Comparison of ENCODE assay signal across 8 cellular contexts in genomic region chr2:98012561-98012979, GRCh38. TPM values are rescaled to one million over a fixed set of nuclear protein-coding genes. Genes with fewer than 3 reads are reported as not detected.
DNase-seq lines count a peak whose midpoint lies in the region; ATAC-seq and TF ChIP-seq lines count a peak whose summit lies in the region.

No MANE protein-coding gene starts in this region.

- BruUV-seq in mammary epithelial cell (replicated peaks; lab: Mats Ljungman, UMichigan) = no TSS peak

- no peak overlapping the region for H3K4me3 Mint-ChIP-seq in activated naive CD4-positive, alpha-beta T cell treated with anti-CD3 and anti-CD28 coated beads, Interleukin-2, amount 10 ng/mL, durations not matched to agents 7 days and 5 days
- H3K4me3 Mint-ChIP-seq in stimulated activated memory B cell treated with anti-CD40 and anti-IgM and Interleukin-4, amounts not matched to agents 10 μg/mL and 1 μg/mL and 100 μg/mL, for 72 hours = peak overlapping the region; percentile 30

- WGBS in mammary epithelial cell (ENCODE audit: low coverage, missing lambda C conversion rate) = 100% methylated on average over 3 of the region's 3 CpGs

- no peaks in the 10 kb centered on the region for H3K27me3 Mint-ChIP-seq in activated naive CD4-positive, alpha-beta T cell treated with anti-CD3 and anti-CD28 coated beads, Interleukin-2, amount 10 ng/mL, durations not matched to agents 7 days and 5 days
- no peaks in the 10 kb centered on the region for H3K27me3 Mint-ChIP-seq in stimulated activated memory B cell treated with anti-CD40 and anti-IgM and Interleukin-4, amounts not matched to agents 10 μg/mL and 1 μg/mL and 100 μg/mL, for 72 hours

- no peak overlapping the region for H3K27ac Mint-ChIP-seq in activated naive CD4-positive, alpha-beta T cell treated with anti-CD3 and anti-CD28 coated beads, Interleukin-2, amount 10 ng/mL, durations not matched to agents 7 days and 5 days
- peak overlapping the region; percentile 81 for H3K27ac Mint-ChIP-seq in stimulated activated memory B cell treated with anti-CD40 and anti-IgM and Interleukin-4, amounts not matched to agents 10 μg/mL and 1 μg/mL and 100 μg/mL, for 72 hours

- H3K9me3 ChIP-seq in mammary epithelial cell (replicated peaks; ENCODE audit: insufficient read depth, low read length) = no peaks in the 10 kb centered on the region

- no peaks in the 10 kb centered on the region for H3K9me3 Mint-ChIP-seq in activated naive CD4-positive, alpha-beta T cell treated with anti-CD3 and anti-CD28 coated beads, Interleukin-2, amount 10 ng/mL, durations not matched to agents 7 days and 5 days
- no peaks in the 10 kb centered on the region for H3K9me3 Mint-ChIP-seq in stimulated activated memory B cell treated with anti-CD40 and anti-IgM and Interleukin-4, amounts not matched to agents 10 μg/mL and 1 μg/mL and 100 μg/mL, for 72 hours

- no peak overlapping the region for H3K27ac ChIP-seq in mammary epithelial cell (ENCODE audit: insufficient read depth, low read depth, low read length)

- in situ Hi-C loops in mammary epithelial cell (cut with MboI; ENCODE audit: low sequenced_read_pairs in 2 of 2) = no loop called here

- dilution Hi-C loops in mammary epithelial cell (cut with HindIII; ENCODE audit: low sequenced_read_pairs) = no loop called here

- H3K4me2 ChIP-seq in mammary epithelial cell (ENCODE audit: insufficient read depth, low read depth, low read length) = no peak overlapping the region

- no peaks in the 10 kb centered on the region for H4K20me1 ChIP-seq in mammary epithelial cell (ENCODE audit: insufficient read depth, low read length)

- intact Hi-C loops in mammary epithelial cell (cut with micrococcal nuclease) = no loop called here

- no peak overlapping the region for H3K9ac ChIP-seq in mammary epithelial cell (ENCODE audit: insufficient read depth, low read length)

- no peaks in the 10 kb centered on the region for H3K79me2 ChIP-seq in mammary epithelial cell (ENCODE audit: insufficient read depth, low read length)

- no peak overlapping the region for H3K4me3 ChIP-seq in mammary epithelial cell (replicated peaks in 1 of 3; ENCODE audit: insufficient read depth in 1 of 3, low read depth in 2 of 3, low read length in 3 of 3)

- peak; percentile 53 for DNase-seq in activated naive CD4-positive, alpha-beta T cell treated with Interleukin-2 at 50 U/mL for 16 hours
- no peak for DNase-seq in activated naive CD4-positive, alpha-beta T cell treated with anti-CD3 and anti-CD28 coated beads, Interleukin-2, amount 10 ng/mL, durations not matched to agents 7 days and 5 days
- peak; percentile 68 for DNase-seq in RPMI8226
- DNase-seq in NCI-H748 (lab: John Stamatoyannopoulos, UW; ENCODE audit: unreplicated experiment) = no peak
- DNase-seq in LoVo (ENCODE audit: low spot score) = no peak
- DNase-seq in mammary epithelial cell = no peak

- ATAC-seq in HG02852 (IDR thresholded peaks at IDR 0.05; ENCODE audit: unreplicated experiment) = peak; percentile 77
- ATAC-seq in stimulated activated memory B cell treated with anti-CD40 and anti-IgM and Interleukin-4, amounts not matched to agents 10 μg/mL and 1 μg/mL and 100 μg/mL, for 72 hours = peak; percentile 88

- no peak for TF ChIP-seq CTCF in mammary epithelial cell (conservative IDR thresholded peaks at IDR 0.05 in 1 of 2, IDR thresholded peaks at IDR 0.05 in 1 of 2; ENCODE audit: extremely low read depth in 1 of 2, insufficient read depth in 1 of 2, low read depth in 1 of 2, low read length in 2 of 2)

- H2AFZ ChIP-seq in mammary epithelial cell (ENCODE audit: low read depth, low read length) = no peak overlapping the region

- no peaks in the 10 kb centered on the region for H3K4me1 Mint-ChIP-seq in activated naive CD4-positive, alpha-beta T cell treated with anti-CD3 and anti-CD28 coated beads, Interleukin-2, amount 10 ng/mL, durations not matched to agents 7 days and 5 days
- H3K4me1 Mint-ChIP-seq in stimulated activated memory B cell treated with anti-CD40 and anti-IgM and Interleukin-4, amounts not matched to agents 10 μg/mL and 1 μg/mL and 100 μg/mL, for 72 hours = peaks cover 68% of the 10 kb centered on the region

- H3K36me3 ChIP-seq in mammary epithelial cell (ENCODE audit: insufficient read depth, low read length) = no peaks in the 10 kb centered on the region

- no peaks in the 10 kb centered on the region for H3K36me3 Mint-ChIP-seq in activated naive CD4-positive, alpha-beta T cell treated with anti-CD3 and anti-CD28 coated beads, Interleukin-2, amount 10 ng/mL, durations not matched to agents 7 days and 5 days
- H3K36me3 Mint-ChIP-seq in stimulated activated memory B cell treated with anti-CD40 and anti-IgM and Interleukin-4, amounts not matched to agents 10 μg/mL and 1 μg/mL and 100 μg/mL, for 72 hours = peaks cover 5% of the 10 kb centered on the region

- CTCF ChIA-PET in activated naive CD4-positive, alpha-beta T cell treated with anti-CD3 and anti-CD28 coated beads, Interleukin-2, amount 10 ng/mL, durations not matched to agents 7 days and 5 days (lab: Charles Lee) = interaction anchor here (0.8 kb wide), 1 partner anchor 13 kb away, joined by 3 read pairs; no protein-coding TSS in a partner anchor
- CTCF ChIA-PET in mammary epithelial cell (lab: Charles Lee; ENCODE audit: low non-redundant PET) = no interaction called here

- H3K27me3 ChIP-seq in mammary epithelial cell (ENCODE audit: insufficient read depth, low read length) = no peaks in the 10 kb centered on the region

- H3K4me1 ChIP-seq in mammary epithelial cell (ENCODE audit: insufficient read depth, low read length) = peaks cover 7% of the 10 kb centered on the region

RNA-seq across cellular contexts. Expression of gene TMEM131, which starts 16.8 kb away (rescaled TPM):
- total RNA-seq in mammary epithelial cell = 10 to 100 TPM; 66.2 to 67.9 TPM
- 19.7 TPM for polyA plus RNA-seq in mammary epithelial cell
- polyA minus RNA-seq in mammary epithelial cell = 147 TPM

Comparison
In these comparisons a context has a peak if more than half of its experiments do, and no peak if none do; other contexts are left out.
1. DNase-seq: peak in activated naive CD4-positive, alpha-beta T cell treated with Interleukin-2 at 50 U/mL for 16 hours (single experiment) and RPMI8226 (single experiment); none in activated naive CD4-positive, alpha-beta T cell treated with anti-CD3 and anti-CD28 coated beads, Interleukin-2, amount 10 ng/mL, durations not matched to agents 7 days and 5 days (single experiment), NCI-H748 (single experiment), LoVo (single experiment) and mammary epithelial cell (single experiment).